Comparison of ENCODE assay signal across 8 cellular contexts in genomic region chr5:38551020-38552017, GRCh38. TPM values are rescaled to one million over a fixed set of nuclear protein-coding genes. Genes with fewer than 3 reads are reported as not detected.
A peak's percentile ranks its signal among the peaks of the same experiment; 100 is the strongest.
DNase-seq lines count a peak whose midpoint lies in the region; ATAC-seq and TF ChIP-seq lines count a peak whose summit lies in the region.

No MANE protein-coding gene starts in this region.

- H3K9me3 ChIP-seq in BE2C (no peaks in the 10 kb centered on the region), ascending aorta (no peaks in the 10 kb centered on the region)

- H3K4me1 ChIP-seq in BE2C (peaks cover 19% of the 10 kb centered on the region), ascending aorta (peaks cover 5 to 36% of the 10 kb centered on the region in 2 donors)

- DNase-seq in BE2C (peak; percentile 56), NCI-H1105 treated with DMSO at 0.1 percent for 48 hours (lab: John Stamatoyannopoulos, UW) (peak; percentile 69), ascending aorta (ENCODE audit: low spot score in 2 of 2) (no peak), kidney tubule cell (ENCODE audit: low spot score) (peak; percentile 63), cerebellar nuclear complex (lab: John Stamatoyannopoulos, UW) (no peak)

- H3K36me3 ChIP-seq in BE2C: peaks cover 7% of the 10 kb centered on the region; the same call in 1 of the 2 replicates
- H3K36me3 ChIP-seq in ascending aorta: no peaks in the 10 kb centered on the region

- intact Hi-C loops in ascending aorta (cut with DNase I): loop anchor here (10.0 kb wide), 1 partner anchor 523 kb away; the partner anchor contains the start of gene RICTOR

- H3K27me3 ChIP-seq in BE2C (no peaks in the 10 kb centered on the region), ascending aorta (no peaks in the 10 kb centered on the region)

- no peak overlapping the region for H3K27ac ChIP-seq in ascending aorta

- TF ChIP-seq CTCF in BE2C (IDR thresholded peaks at IDR 0.05; ENCODE audit: low read depth, low read length) (peak; percentile 87), ascending aorta (IDR thresholded peaks at IDR 0.05) (peak; percentile 19 to 47 (median 33))

- H3K4me3 ChIP-seq in BE2C (ENCODE audit: low read depth, low read length) (no peak overlapping the region), ascending aorta (no peak overlapping the region)

- ATAC-seq in GM18867 (IDR thresholded peaks at IDR 0.05; ENCODE audit: unreplicated experiment) (peak; percentile 66), GM18519 (IDR thresholded peaks at IDR 0.05; ENCODE audit: low FRiP score, unreplicated experiment) (no peak), GM21423 (IDR thresholded peaks at IDR 0.05; ENCODE audit: unreplicated experiment) (no peak)

RNA-seq across cellular contexts. Expression of gene LIFR, which starts 5.1 kb away (rescaled TPM):
- polyA plus RNA-seq in BE2C (2012; ENCODE audit: insufficient read depth, insufficient read length, low read depth): 8.2 TPM
- 116 TPM for total RNA-seq in ascending aorta

Comparison
In these comparisons a context has a peak if more than half of its experiments do, and no peak if none do; other contexts are left out.
1. DNase-seq: peak in BE2C (single experiment), NCI-H1105 treated with DMSO at 0.1 percent for 48 hours (single experiment) and kidney tubule cell (single experiment); none in ascending aorta (0 of 2) and cerebellar nuclear complex (0 of 2).